Comparison of ENCODE assay signal across 10 cellular contexts in the genomic region with DNA sequence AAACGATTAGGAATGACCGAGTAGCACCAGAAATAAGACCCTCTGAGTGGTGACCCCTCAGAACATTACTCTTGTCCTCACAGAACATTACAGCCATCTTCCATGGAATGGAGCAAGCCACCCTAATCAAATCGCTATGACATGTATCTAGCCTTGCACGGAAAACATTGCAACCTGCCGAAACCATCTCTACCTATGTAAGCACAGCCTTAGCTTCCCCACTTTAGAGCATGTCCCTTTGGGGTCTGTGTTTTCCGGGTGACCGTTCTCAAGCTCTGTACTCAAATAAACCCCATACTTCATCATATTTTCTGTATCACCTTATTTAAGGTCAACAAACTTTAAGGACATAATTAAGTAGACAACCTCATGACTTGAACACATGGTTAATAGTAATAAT.
DNase-seq lines count a peak whose midpoint lies in the region; ATAC-seq and TF ChIP-seq lines count a peak whose summit lies in the region.
"Had no signal": no experiment of that assay in that cellular context is flagged by ENCODE, and none has a peak within 500 bp of the region (broad histone marks: within the 10 kb centered on the region; RNA-seq: fewer than 3 reads in every experiment).

No MANE protein-coding gene starts in this region.

- peak overlapping the region in 1 of 2 experiments; percentile 84; a peak in 2 of 4 replicates for H4K8ac ChIP-seq in IMR-90 (ENCODE audit: low read depth in 2 of 2, low read length in 2 of 2)
- H4K8ac ChIP-seq in trophoblast cell (ENCODE audit: low read depth, low read length) = peak overlapping the region; percentile 69

- H2BK15ac ChIP-seq in IMR-90 (ENCODE audit: low read depth, low read length) = peak overlapping the region; percentile 90; the same call in 2 of the 3 replicates

- H2AFZ ChIP-seq in IMR-90 (replicated peaks; ENCODE audit: low read length, poor library complexity) (no peak overlapping the region), trophoblast cell (ENCODE audit: insufficient read depth, low read length, poor library complexity) (no peak overlapping the region)

- peak overlapping the region; percentile 21 for H2BK5ac ChIP-seq in IMR-90 (ENCODE audit: low read depth, low read length, poor library complexity, severe bottlenecking)
- peak overlapping the region; percentile 52 for H2BK5ac ChIP-seq in trophoblast cell (ENCODE audit: low read depth, low read length, poor library complexity)

- peak overlapping the region; percentile 97 for H2BK20ac ChIP-seq in IMR-90 (ENCODE audit: low read depth, low read length)

- intact Hi-C loops in IMR-90 (cut with micrococcal nuclease) = loop anchor here (1.0 to 2.0 kb wide), 5 partner anchors 199 to 452 kb away; partner anchors contain the start of gene PFKFB3

- no peak for TF ChIP-seq RAD21 in IMR-90 (IDR thresholded peaks at IDR 0.05; ENCODE audit: low read length)

- H3K9ac ChIP-seq in BLaER1 treated with 17β-estradiol and CSF1 and Interleukin-3, amounts not matched to agents 10 nM and 100 nM = peak overlapping the region in 7 of 11 experiments; percentile 20 to 75 (median 67); a peak in 9 of 22 replicates
- no peak overlapping the region for H3K9ac ChIP-seq in IMR-90 (ENCODE audit: low read depth, low read length)
- no peak overlapping the region for H3K9ac ChIP-seq in trophoblast cell (ENCODE audit: low read length)

- peak overlapping the region; percentile 94 for H4K5ac ChIP-seq in IMR-90 (ENCODE audit: low read depth, low read length)

- H3K27ac ChIP-seq in BLaER1 treated with 17β-estradiol and CSF1 and Interleukin-3, amounts not matched to agents 10 nM and 100 nM = peak overlapping the region in 9 of 11 experiments; percentile 26 to 88 (median 78); a peak in 14 of 22 replicates
- peak overlapping the region; percentile 42; the same call in 1 of the 2 replicates for H3K27ac ChIP-seq in IMR-90 (ENCODE audit: insufficient read depth, low read length)
- H3K27ac ChIP-seq in cingulate gyrus (ENCODE audit: low read depth, low read length) = peak overlapping the region; percentile 43
- H3K27ac ChIP-seq in trophoblast cell (ENCODE audit: low read depth, low read length) = no peak overlapping the region
- H3K27ac ChIP-seq in SJCRH30 = no peak overlapping the region

- ATAC-seq in IMR-90 (ENCODE audit: low read depth) = no peak
- ATAC-seq in GM18867 (IDR thresholded peaks at IDR 0.05; ENCODE audit: unreplicated experiment) = no peak

- H3K4me1 ChIP-seq in BLaER1 treated with 17β-estradiol and CSF1 and Interleukin-3, amounts not matched to agents 10 nM and 100 nM = peaks cover 28 to 59% (median 48%) of the 10 kb centered on the region in 10 experiments
- H3K4me1 ChIP-seq in IMR-90 (ENCODE audit: control insufficient read depth, insufficient read depth, low read length) (peaks cover 19% of the 10 kb centered on the region), trophoblast cell (ENCODE audit: control insufficient read depth in 1 of 2, insufficient read depth in 2 of 2, low read length in 2 of 2) (peaks cover 11 to 19% of the 10 kb centered on the region in 2 experiments), SJCRH30 (no peaks in the 10 kb centered on the region)
- H3K4me1 ChIP-seq: BE2C, HAP-1 had no signal

- H3K4ac ChIP-seq in IMR-90 (ENCODE audit: low read depth, low read length) (peak overlapping the region; percentile 98), trophoblast cell (ENCODE audit: low read depth, low read length) (peak overlapping the region; percentile 58)

- peak overlapping the region; percentile 88 for H4K91ac ChIP-seq in IMR-90 (ENCODE audit: insufficient read depth, low read depth, low read length)
- H4K91ac ChIP-seq in trophoblast cell (ENCODE audit: low read depth, low read length) = peak overlapping the region; percentile 74

- peak overlapping the region; percentile 67 for H3K14ac ChIP-seq in IMR-90 (replicated peaks; ENCODE audit: low read depth, low read length)
- peak overlapping the region; percentile 55 for H3K14ac ChIP-seq in trophoblast cell (ENCODE audit: low read length)

- BruUV-seq in IMR-90 (replicated peaks; lab: Mats Ljungman, UMichigan) = no TSS peak

- H2AK5ac ChIP-seq in IMR-90 (ENCODE audit: low read depth, low read length) = peak overlapping the region; percentile 95
- peak overlapping the region; percentile 71 for H2AK5ac ChIP-seq in trophoblast cell (ENCODE audit: low read length)

- peaks cover 0 to under 1% (median 0%) of the 10 kb centered on the region in 11 experiments; a peak in 3 of 22 replicates for H3K9me3 ChIP-seq in BLaER1 treated with 17β-estradiol and CSF1 and Interleukin-3, amounts not matched to agents 10 nM and 100 nM (replicated peaks in 1 of 11)
- no peaks in the 10 kb centered on the region for H3K9me3 ChIP-seq in IMR-90 (ENCODE audit: control insufficient read depth, insufficient read depth, low read length)
- H3K9me3 ChIP-seq in trophoblast cell (ENCODE audit: insufficient read depth, low read depth, low read length) = no peaks in the 10 kb centered on the region
- H3K9me3 ChIP-seq in SJCRH30 (replicated peaks) = no peaks in the 10 kb centered on the region
- H3K9me3 ChIP-seq: BE2C, HAP-1 had no signal

- H3K9me1 ChIP-seq in IMR-90 (ENCODE audit: insufficient read depth, low read length) = peaks cover 19% of the 10 kb centered on the region

- H3K18ac ChIP-seq in IMR-90 (ENCODE audit: low read depth, low read length) = peak overlapping the region; percentile 81
- peak overlapping the region; percentile 51 for H3K18ac ChIP-seq in trophoblast cell (ENCODE audit: low read length)

- POLR2A ChIA-PET in IMR-90 (lab: Charles Lee; ENCODE audit: unreplicated experiment) = interaction anchor here (1.5 kb wide), 1 partner anchor 198 kb away, joined by 19 read pairs; the partner anchor contains the start of gene PFKFB3

- dilution Hi-C loops in IMR-90 (cut with HindIII; ENCODE audit: low sequenced_read_pairs, unreplicated experiment) = no loop called here

- no peak overlapping the region for H3K56ac ChIP-seq in IMR-90 (ENCODE audit: extremely low read depth, insufficient read depth, low read length)

- H3K79me1 ChIP-seq in IMR-90 (ENCODE audit: low read depth in 1 of 2, low read length in 2 of 2) (peaks cover 4 to 11% of the 10 kb centered on the region in 2 experiments), trophoblast cell (ENCODE audit: low read length) (peaks cover 14% of the 10 kb centered on the region)

- peak overlapping the region; percentile 54 to 98 (median 85); a peak in 21 of 22 replicates for H3K4me2 ChIP-seq in BLaER1 treated with 17β-estradiol and CSF1 and Interleukin-3, amounts not matched to agents 10 nM and 100 nM
- H3K4me2 ChIP-seq in IMR-90 (ENCODE audit: low read depth, low read length) = no peak overlapping the region
- no peak overlapping the region for H3K4me2 ChIP-seq in trophoblast cell (ENCODE audit: low read length)

- peak overlapping the region in 3 of 10 experiments; percentile 32 to 53 (median 47); a peak in 5 of 20 replicates for H3K4me3 ChIP-seq in BLaER1 treated with 17β-estradiol and CSF1 and Interleukin-3, amounts not matched to agents 10 nM and 100 nM
- H3K4me3 ChIP-seq in IMR-90 (ENCODE audit: insufficient read depth, low read depth, low read length) = no peak overlapping the region
- H3K4me3 ChIP-seq in trophoblast cell (ENCODE audit: low read depth, low read length) = no peak overlapping the region
- H3K4me3 ChIP-seq in SJCRH30 = no peak overlapping the region

- H4K12ac ChIP-seq in trophoblast cell (ENCODE audit: low read depth, low read length) = no peak overlapping the region

- H3K36me3 ChIP-seq in BLaER1 treated with 17β-estradiol and CSF1 and Interleukin-3, amounts not matched to agents 10 nM and 100 nM = no peaks in the 10 kb centered on the region
- no peaks in the 10 kb centered on the region for H3K36me3 ChIP-seq in IMR-90 (ENCODE audit: control insufficient read depth, insufficient read depth, low read length)
- H3K36me3 ChIP-seq in trophoblast cell (ENCODE audit: control insufficient read depth in 1 of 2, insufficient read depth in 2 of 2, low read length in 2 of 2) = no peaks in the 10 kb centered on the region
- no peaks in the 10 kb centered on the region for H3K36me3 ChIP-seq in SJCRH30
- H3K36me3 ChIP-seq: BE2C, HAP-1 had no signal

- peak overlapping the region; percentile 88 for H3K23ac ChIP-seq in IMR-90 (ENCODE audit: low read depth, low read length)
- no peak overlapping the region for H3K23ac ChIP-seq in trophoblast cell (ENCODE audit: low read length)

- CTCF ChIA-PET in IMR-90 (lab: Yijun Ruan, JAX) = interaction anchor here (0.6 to 3.8 kb wide), 27 partner anchors 16 to 474 kb away, joined by 3 to 42 read pairs (median 5); partner anchors contain the start of gene PFKFB3

- H2BK12ac ChIP-seq in trophoblast cell (ENCODE audit: low read length) = peak overlapping the region; percentile 97

- H2AK9ac ChIP-seq in IMR-90 (replicated peaks; ENCODE audit: low read depth, low read length, poor library complexity) = no peak overlapping the region

- no peak for DNase-seq in IMR-90
- no peak for DNase-seq in trophoblast cell
- no peak for DNase-seq in activated naive CD4-positive, alpha-beta T cell treated with Interleukin-2 at 50 U/mL for 16 hours
- no peak for DNase-seq in NCI-H187 (lab: John Stamatoyannopoulos, UW)
- no peak for DNase-seq in SJCRH30

- WGBS in IMR-90 (ENCODE audit: extremely low coverage in 2 of 2, insufficient read length in 1 of 2), 2 experiments = 60% methylated on average over 1 of the region's 7 CpGs; no CpG with 5 or more reads in 1 of the 2 experiments
- no CpG with 5 or more reads among the region's 7 CpGs for WGBS in trophoblast cell (ENCODE audit: extremely low coverage, insufficient coverage, insufficient read length)

- no peak for TF ChIP-seq POLR2A in IMR-90 (IDR thresholded peaks at IDR 0.05; ENCODE audit: low read depth, low read length)

- H3K27me3 ChIP-seq in BLaER1 treated with 17β-estradiol and CSF1 and Interleukin-3, amounts not matched to agents 10 nM and 100 nM = peaks cover 0 to 17% (median 6%) of the 10 kb centered on the region in 11 experiments; a peak in 7 of 22 replicates
- H3K27me3 ChIP-seq in IMR-90 (ENCODE audit: control insufficient read depth, insufficient read depth, low read length) = no peaks in the 10 kb centered on the region; the same call in 1 of the 2 replicates
- no peaks in the 10 kb centered on the region for H3K27me3 ChIP-seq in trophoblast cell (ENCODE audit: insufficient read depth, low read length)
- H3K27me3 ChIP-seq in SJCRH30 = no peaks in the 10 kb centered on the region
- H3K27me3 ChIP-seq: BE2C had no signal

- no peak for TF ChIP-seq CTCF in IMR-90 (conservative IDR thresholded peaks at IDR 0.05; ENCODE audit: low read depth, low read length)

- H4K20me1 ChIP-seq in BLaER1 treated with 17β-estradiol and CSF1 and Interleukin-3, amounts not matched to agents 10 nM and 100 nM = no peaks in the 10 kb centered on the region; a peak in 1 of 22 replicates
- no peaks in the 10 kb centered on the region for H4K20me1 ChIP-seq in IMR-90 (ENCODE audit: insufficient read depth, low read length)

- in situ Hi-C loops in IMR-90 (cut with MboI; ENCODE audit: low sequenced_read_pairs) = no loop called here

- H3K79me2 ChIP-seq in trophoblast cell (ENCODE audit: control insufficient read depth, insufficient read depth, low read length, poor library complexity) = peaks cover 2% of the 10 kb centered on the region

- peak overlapping the region; percentile 98 for H2BK120ac ChIP-seq in IMR-90 (ENCODE audit: low read depth, low read length)
- H2BK120ac ChIP-seq in trophoblast cell (ENCODE audit: insufficient read depth, low read length, poor library complexity) = peak overlapping the region; percentile 81

TF ChIP-seq in IMR-90, 13 proteins besides CTCF, POLR2A, EP300 and RAD21 (continues in another document):
- no peak for TF ChIP-seq FOS (IDR thresholded peaks at IDR 0.05; ENCODE audit: low read depth, low read length)

Comparison
In these comparisons a context has a peak if more than half of its experiments do, and no peak if none do; other contexts are left out.
1. H3K27ac ChIP-seq: peak in BLaER1 treated with 17β-estradiol and CSF1 and Interleukin-3, amounts not matched to agents 10 nM and 100 nM (9 of 11), IMR-90 (single experiment) and cingulate gyrus (single experiment); none in trophoblast cell (single experiment) and SJCRH30 (single experiment).
2. H3K4me2 ChIP-seq: peak in BLaER1 treated with 17β-estradiol and CSF1 and Interleukin-3, amounts not matched to agents 10 nM and 100 nM (11 of 11); none in IMR-90 (single experiment) and trophoblast cell (single experiment).
3. H3K9ac ChIP-seq: peak in BLaER1 treated with 17β-estradiol and CSF1 and Interleukin-3, amounts not matched to agents 10 nM and 100 nM (7 of 11); none in IMR-90 (single experiment) and trophoblast cell (single experiment).